10 cellular contexts compared by ENCODE assay signal in genomic region chr5:41414598-41414997, GRCh38.
DNase-seq lines count a peak whose midpoint lies in the region; ATAC-seq, FAIRE-seq and TF ChIP-seq lines count a peak whose summit lies in the region.
"Had no signal": no experiment of that assay in that cellular context is flagged by ENCODE, and none has a peak within 500 bp of the region (broad histone marks: within the 10 kb centered on the region; RNA-seq: fewer than 3 reads in every experiment).

No MANE protein-coding gene starts in this region.

- no peaks in the 10 kb centered on the region for H3K36me3 ChIP-seq in adipocyte (ENCODE audit: control insufficient read depth, insufficient read depth, low read length, severe bottlenecking)

- peak in 1 of 2 experiments; percentile 36; a peak in 2 of 5 replicates for TF ChIP-seq RAD21 in A549 (conservative IDR thresholded peaks at IDR 0.05 in 1 of 2, IDR thresholded peaks at IDR 0.05 in 1 of 2)

- peak overlapping the region; percentile 84 to 88 for H3K27ac ChIP-seq in A549
- H3K27ac ChIP-seq in substantia nigra (ENCODE audit: low read depth, low read length, poor library complexity, severe bottlenecking) = no peak overlapping the region

- H3K4me3 ChIP-seq in A549 (no peak overlapping the region), adipocyte (ENCODE audit: low read length) (no peak overlapping the region)

- ATAC-seq in A549 (peak; percentile 92 to 93), HG02763 (IDR thresholded peaks at IDR 0.05; ENCODE audit: unreplicated experiment) (peak; percentile 54), GM19023 (IDR thresholded peaks at IDR 0.05; ENCODE audit: unreplicated experiment) (no peak)

- DNase-seq in A549 (ENCODE audit: low read depth in 1 of 2, low spot score in 1 of 2) = peak; percentile 46 to 80
- peak; percentile 85 for DNase-seq in adipocyte (ENCODE audit: low read depth)
- DNase-seq in hepatic stellate cell (ENCODE audit: low spot score) = peak; percentile 49
- no peak for DNase-seq in hypothalamus (lab: John Stamatoyannopoulos, UW)
- no peak for DNase-seq in NCI-H69 (lab: John Stamatoyannopoulos, UW)
- no peak for DNase-seq in substantia nigra (lab: John Stamatoyannopoulos, UW)
- DNase-seq: cortex of kidney, NCI-H510A had no signal

- no peak for TF ChIP-seq POLR2A in A549 (IDR thresholded peaks at IDR 0.05; ENCODE audit: low read length)

- peak overlapping the region; percentile 46 for H3K9ac ChIP-seq in adipocyte (ENCODE audit: low read length)

- peak overlapping the region; percentile 52 for H3K4me2 ChIP-seq in A549

- POLR2A ChIA-PET in A549 (lab: Yijun Ruan, JAX) = no interaction called here

- no peaks in the 10 kb centered on the region for H3K9me3 ChIP-seq in A549
- H3K9me3 ChIP-seq in adipocyte (ENCODE audit: control insufficient read depth, low read length) = no peaks in the 10 kb centered on the region

- TF ChIP-seq EP300 in A549 (IDR thresholded peaks at IDR 0.05) = peak; percentile 33 to 67; a peak in 2 of 5 replicates

- 7% methylated on average over 2 of the region's 2 CpGs for WGBS in A549 (ENCODE audit: missing lambda C conversion rate)

- CTCF ChIA-PET in A549 (lab: Yijun Ruan, JAX) = interaction anchor here (1.4 kb wide), 1 partner anchor 8 kb away, joined by 3 read pairs; no protein-coding TSS in a partner anchor

- no peak for TF ChIP-seq CTCF in A549 (IDR thresholded peaks at IDR 0.05)

- FAIRE-seq in A549 (lab: Jason Lieb, UNC) = peak; percentile 96

- H3K4me1 ChIP-seq in A549 = peaks cover 81% of the 10 kb centered on the region
- peaks cover 62% of the 10 kb centered on the region for H3K4me1 ChIP-seq in adipocyte (ENCODE audit: control insufficient read depth, insufficient read depth, low read length)

- H3K27me3 ChIP-seq in adipocyte (replicated peaks; ENCODE audit: control insufficient read depth, insufficient read depth, low read length) = no peaks in the 10 kb centered on the region

TF ChIP-seq in A549, 52 proteins besides CTCF, POLR2A, EP300 and RAD21:
- TF ChIP-seq, protein P1, sequence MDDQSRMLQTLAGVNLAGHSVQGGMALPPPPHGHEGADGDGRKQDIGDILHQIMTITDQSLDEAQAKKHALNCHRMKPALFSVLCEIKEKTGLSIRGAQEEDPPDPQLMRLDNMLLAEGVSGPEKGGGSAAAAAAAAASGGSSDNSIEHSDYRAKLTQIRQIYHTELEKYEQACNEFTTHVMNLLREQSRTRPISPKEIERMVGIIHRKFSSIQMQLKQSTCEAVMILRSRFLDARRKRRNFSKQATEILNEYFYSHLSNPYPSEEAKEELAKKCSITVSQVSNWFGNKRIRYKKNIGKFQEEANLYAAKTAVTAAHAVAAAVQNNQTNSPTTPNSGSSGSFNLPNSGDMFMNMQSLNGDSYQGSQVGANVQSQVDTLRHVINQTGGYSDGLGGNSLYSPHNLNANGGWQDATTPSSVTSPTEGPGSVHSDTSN (IDR thresholded peaks at IDR 0.05) = 0 out of 2 replicates have a peak, but pooled peaks have one; percentile 43
- TF ChIP-seq, protein P2, sequence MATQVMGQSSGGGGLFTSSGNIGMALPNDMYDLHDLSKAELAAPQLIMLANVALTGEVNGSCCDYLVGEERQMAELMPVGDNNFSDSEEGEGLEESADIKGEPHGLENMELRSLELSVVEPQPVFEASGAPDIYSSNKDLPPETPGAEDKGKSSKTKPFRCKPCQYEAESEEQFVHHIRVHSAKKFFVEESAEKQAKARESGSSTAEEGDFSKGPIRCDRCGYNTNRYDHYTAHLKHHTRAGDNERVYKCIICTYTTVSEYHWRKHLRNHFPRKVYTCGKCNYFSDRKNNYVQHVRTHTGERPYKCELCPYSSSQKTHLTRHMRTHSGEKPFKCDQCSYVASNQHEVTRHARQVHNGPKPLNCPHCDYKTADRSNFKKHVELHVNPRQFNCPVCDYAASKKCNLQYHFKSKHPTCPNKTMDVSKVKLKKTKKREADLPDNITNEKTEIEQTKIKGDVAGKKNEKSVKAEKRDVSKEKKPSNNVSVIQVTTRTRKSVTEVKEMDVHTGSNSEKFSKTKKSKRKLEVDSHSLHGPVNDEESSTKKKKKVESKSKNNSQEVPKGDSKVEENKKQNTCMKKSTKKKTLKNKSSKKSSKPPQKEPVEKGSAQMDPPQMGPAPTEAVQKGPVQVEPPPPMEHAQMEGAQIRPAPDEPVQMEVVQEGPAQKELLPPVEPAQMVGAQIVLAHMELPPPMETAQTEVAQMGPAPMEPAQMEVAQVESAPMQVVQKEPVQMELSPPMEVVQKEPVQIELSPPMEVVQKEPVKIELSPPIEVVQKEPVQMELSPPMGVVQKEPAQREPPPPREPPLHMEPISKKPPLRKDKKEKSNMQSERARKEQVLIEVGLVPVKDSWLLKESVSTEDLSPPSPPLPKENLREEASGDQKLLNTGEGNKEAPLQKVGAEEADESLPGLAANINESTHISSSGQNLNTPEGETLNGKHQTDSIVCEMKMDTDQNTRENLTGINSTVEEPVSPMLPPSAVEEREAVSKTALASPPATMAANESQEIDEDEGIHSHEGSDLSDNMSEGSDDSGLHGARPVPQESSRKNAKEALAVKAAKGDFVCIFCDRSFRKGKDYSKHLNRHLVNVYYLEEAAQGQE (IDR thresholded peaks at IDR 0.05) = no peak
- TF ChIP-seq, protein P3, sequence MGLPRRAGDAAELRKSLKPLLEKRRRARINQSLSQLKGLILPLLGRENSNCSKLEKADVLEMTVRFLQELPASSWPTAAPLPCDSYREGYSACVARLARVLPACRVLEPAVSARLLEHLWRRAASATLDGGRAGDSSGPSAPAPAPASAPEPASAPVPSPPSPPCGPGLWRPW (IDR thresholded peaks at IDR 0.05) = 0 out of 2 replicates have a peak, but pooled peaks have one; percentile 10
- TF ChIP-seq JUN (IDR thresholded peaks at IDR 0.05) (peak; percentile 62 to 79; a peak in 3 of 5 replicates), MAX (IDR thresholded peaks at IDR 0.05) (peak; percentile 60; the same call in 1 of the 2 replicates), GATA3 (IDR thresholded peaks at IDR 0.05; ENCODE audit: borderline replicate concordance) (peak; percentile 94), CEBPB (IDR thresholded peaks at IDR 0.05) (peak; percentile 77 to 93), SMC3 (IDR thresholded peaks at IDR 0.05) (peak; percentile 20; the same call in 1 of the 3 replicates), FOSL2 (IDR thresholded peaks at IDR 0.05) (peak; percentile 96), FOSL2 (CRISPR knock-in tag; IDR thresholded peaks at IDR 0.05) (peak; percentile 97), JUNB (IDR thresholded peaks at IDR 0.05) (peak; percentile 91), RARB (CRISPR knock-in tag; IDR thresholded peaks at IDR 0.05) (no peak)

Comparison
In these comparisons a context has a peak if more than half of its experiments do, and no peak if none do; other contexts are left out.
1. DNase-seq: peak in A549 (2 of 2), adipocyte (single experiment) and hepatic stellate cell (single experiment); none in hypothalamus (0 of 51), NCI-H69 (single experiment) and substantia nigra (0 of 49).